In genomic region chr1:187838335-187839293, GRCh38 we compare ENCODE assay signal across 1 cellular context.
TF ChIP-seq lines count a peak whose summit lies in the region.

No MANE protein-coding gene starts in this region.

TF ChIP-seq in HepG2, 621 proteins besides CTCF, POLR2A, EP300 and RAD21 (continued from another document):
- TF ChIP-seq, protein P1, sequence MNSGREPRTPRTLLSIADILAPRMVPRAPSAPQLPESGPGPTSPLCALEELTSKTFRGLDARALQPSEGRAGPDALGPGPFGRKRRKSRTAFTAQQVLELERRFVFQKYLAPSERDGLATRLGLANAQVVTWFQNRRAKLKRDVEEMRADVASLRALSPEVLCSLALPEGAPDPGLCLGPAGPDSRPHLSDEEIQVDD (CRISPR knock-in tag; IDR thresholded peaks at IDR 0.05; ENCODE audit: borderline replicate concordance): no peak
- no peak for TF ChIP-seq RFXAP (CRISPR knock-in tag; IDR thresholded peaks at IDR 0.05; ENCODE audit: borderline replicate concordance)
- TF ChIP-seq XBP1 (CRISPR knock-in tag; IDR thresholded peaks at IDR 0.05): no peak
- TF ChIP-seq, protein P2, sequence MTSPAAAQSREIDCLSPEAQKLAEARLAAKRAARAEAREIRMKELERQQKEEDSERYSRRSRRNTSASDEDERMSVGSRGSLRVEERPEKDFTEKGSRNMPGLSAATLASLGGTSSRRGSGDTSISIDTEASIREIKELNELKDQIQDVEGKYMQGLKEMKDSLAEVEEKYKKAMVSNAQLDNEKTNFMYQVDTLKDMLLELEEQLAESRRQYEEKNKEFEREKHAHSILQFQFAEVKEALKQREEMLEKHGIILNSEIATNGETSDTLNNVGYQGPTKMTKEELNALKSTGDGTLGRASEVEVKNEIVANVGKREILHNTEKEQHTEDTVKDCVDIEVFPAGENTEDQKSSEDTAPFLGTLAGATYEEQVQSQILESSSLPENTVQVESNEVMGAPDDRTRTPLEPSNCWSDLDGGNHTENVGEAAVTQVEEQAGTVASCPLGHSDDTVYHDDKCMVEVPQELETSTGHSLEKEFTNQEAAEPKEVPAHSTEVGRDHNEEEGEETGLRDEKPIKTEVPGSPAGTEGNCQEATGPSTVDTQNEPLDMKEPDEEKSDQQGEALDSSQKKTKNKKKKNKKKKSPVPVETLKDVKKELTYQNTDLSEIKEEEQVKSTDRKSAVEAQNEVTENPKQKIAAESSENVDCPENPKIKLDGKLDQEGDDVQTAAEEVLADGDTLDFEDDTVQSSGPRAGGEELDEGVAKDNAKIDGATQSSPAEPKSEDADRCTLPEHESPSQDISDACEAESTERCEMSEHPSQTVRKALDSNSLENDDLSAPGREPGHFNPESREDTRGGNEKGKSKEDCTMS (CRISPR knock-in tag; conservative IDR thresholded peaks at IDR 0.05): no peak
- TF ChIP-seq ZNF230 (CRISPR knock-in tag; IDR thresholded peaks at IDR 0.05): no peak
- no peak for TF ChIP-seq ZMYM4 (CRISPR knock-in tag; IDR thresholded peaks at IDR 0.05)
- TF ChIP-seq, protein P3, sequence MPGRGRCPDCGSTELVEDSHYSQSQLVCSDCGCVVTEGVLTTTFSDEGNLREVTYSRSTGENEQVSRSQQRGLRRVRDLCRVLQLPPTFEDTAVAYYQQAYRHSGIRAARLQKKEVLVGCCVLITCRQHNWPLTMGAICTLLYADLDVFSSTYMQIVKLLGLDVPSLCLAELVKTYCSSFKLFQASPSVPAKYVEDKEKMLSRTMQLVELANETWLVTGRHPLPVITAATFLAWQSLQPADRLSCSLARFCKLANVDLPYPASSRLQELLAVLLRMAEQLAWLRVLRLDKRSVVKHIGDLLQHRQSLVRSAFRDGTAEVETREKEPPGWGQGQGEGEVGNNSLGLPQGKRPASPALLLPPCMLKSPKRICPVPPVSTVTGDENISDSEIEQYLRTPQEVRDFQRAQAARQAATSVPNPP (CRISPR knock-in tag; IDR thresholded peaks at IDR 0.05): no peak
- no peak for TF ChIP-seq MYC (CRISPR knock-in tag; IDR thresholded peaks at IDR 0.05; ENCODE audit: borderline replicate concordance)
- TF ChIP-seq ZBTB20 (CRISPR knock-in tag; IDR thresholded peaks at IDR 0.05; ENCODE audit: borderline replicate concordance, low read depth): no peak
- no peak for TF ChIP-seq ZNF251 (CRISPR knock-in tag; IDR thresholded peaks at IDR 0.05)
- no peak for TF ChIP-seq WIZ (CRISPR knock-in tag; IDR thresholded peaks at IDR 0.05)
- TF ChIP-seq KLF12 (CRISPR knock-in tag; IDR thresholded peaks at IDR 0.05; ENCODE audit: borderline replicate concordance): no peak
- no peak for TF ChIP-seq CENPBD1 (CRISPR knock-in tag; IDR thresholded peaks at IDR 0.05; ENCODE audit: borderline replicate concordance, low read depth)
- TF ChIP-seq MAFK (conservative IDR thresholded peaks at IDR 0.05 in 1 of 2, IDR thresholded peaks at IDR 0.05 in 1 of 2; ENCODE audit: low read length in 2 of 2): no peak
- no peak for TF ChIP-seq AGO2 (optimal IDR thresholded peaks at IDR 0.05; ENCODE audit: low read depth, low read length)
